25 cellular contexts compared by ENCODE assay signal in genomic region chr17:57475786-57476185, GRCh38.
DNase-seq lines count a peak whose midpoint lies in the region; ATAC-seq, FAIRE-seq and TF ChIP-seq lines count a peak whose summit lies in the region.
"Had no signal": no experiment of that assay in that cellular context is flagged by ENCODE, and none has a peak within 500 bp of the region (broad histone marks: within the 10 kb centered on the region; RNA-seq: fewer than 3 reads in every experiment).

No MANE protein-coding gene starts in this region.

- H3K27ac Mint-ChIP-seq in activated T-helper 1 cell treated with anti-CD3 and anti-CD28 coated beads, Interleukin-12 subunit alpha, Interleukin-12 subunit beta, Interleukin-2, Interleukin-4 antibody, amounts not matched to agents 30 ng/mL and 10 ng/mL and 1 ng/mL, durations not matched to agents 14 hours and 24 hours and 36 hours = peak overlapping the region; percentile 11
- peak overlapping the region; percentile 81 for H3K27ac Mint-ChIP-seq in neural crest cell (ENCODE audit: unreplicated experiment)
- H3K27ac Mint-ChIP-seq: activated CD8-positive, alpha-beta memory T cell treated with anti-CD3 and anti-CD28 coated beads, Interleukin-2, amount 10 ng/mL, durations not matched to agents 7 days and 5 days; natural killer cell treated with Interleukin-12 subunit alpha and Interleukin-12 subunit beta and Interleukin-15 and Interleukin-18, amount 100 ng/mL, for 72 hours had no signal

- FAIRE-seq in kidney (lab: Jason Lieb, UNC) = no peak
- FAIRE-seq: A549 had no signal

- H3K4me3 Mint-ChIP-seq in activated T-helper 1 cell treated with anti-CD3 and anti-CD28 coated beads, Interleukin-12 subunit alpha, Interleukin-12 subunit beta, Interleukin-2, Interleukin-4 antibody, amounts not matched to agents 30 ng/mL and 10 ng/mL and 1 ng/mL, durations not matched to agents 14 hours and 24 hours and 36 hours = no peak overlapping the region
- peak overlapping the region; percentile 42 for H3K4me3 Mint-ChIP-seq in neural crest cell
- H3K4me3 Mint-ChIP-seq: activated CD8-positive, alpha-beta memory T cell treated with anti-CD3 and anti-CD28 coated beads, Interleukin-2, amount 10 ng/mL, durations not matched to agents 7 days and 5 days; natural killer cell treated with Interleukin-12 subunit alpha and Interleukin-12 subunit beta and Interleukin-15 and Interleukin-18, amount 100 ng/mL, for 72 hours; stimulated activated naive CD8-positive, alpha-beta T cell treated with anti-CD3 and anti-CD28 coated beads, Interleukin-15, Interleukin-2, amounts not matched to agents 100 ng/mL and 50 ng/mL, for 24 hours had no signal

- H3K36me3 Mint-ChIP-seq in activated T-helper 1 cell treated with anti-CD3 and anti-CD28 coated beads, Interleukin-12 subunit alpha, Interleukin-12 subunit beta, Interleukin-2, Interleukin-4 antibody, amounts not matched to agents 30 ng/mL and 10 ng/mL and 1 ng/mL, durations not matched to agents 14 hours and 24 hours and 36 hours (ENCODE audit: low read depth) = peaks cover 22% of the 10 kb centered on the region
- H3K36me3 Mint-ChIP-seq in neural crest cell (ENCODE audit: low read depth) = peaks cover 3% of the 10 kb centered on the region
- H3K36me3 Mint-ChIP-seq: natural killer cell treated with Interleukin-12 subunit alpha and Interleukin-12 subunit beta and Interleukin-15 and Interleukin-18, amount 100 ng/mL, for 72 hours had no signal

- TF ChIP-seq CTCF in fibroblast of pulmonary artery (IDR thresholded peaks at IDR 0.05; ENCODE audit: low read length, missing control alignments) (no peak), neural crest cell (conservative IDR thresholded peaks at IDR 0.05) (no peak), kidney (IDR thresholded peaks at IDR 0.05; ENCODE audit: borderline replicate concordance, extremely low read depth, insufficient read depth) (no peak)

- H3K4me3 ChIP-seq in BLaER1 treated with 17β-estradiol and CSF1 and Interleukin-3, amounts not matched to agents 10 nM and 100 nM = no peak overlapping the region
- H3K4me3 ChIP-seq in fibroblast of pulmonary artery (replicated peaks; ENCODE audit: low read depth, low read length) (no peak overlapping the region), kidney (ENCODE audit: low read length in 2 of 2) (no peak overlapping the region)
- H3K4me3 ChIP-seq: A549, esophagus muscularis mucosa, upper lobe of right lung had no signal

- H3K36me3 ChIP-seq in BLaER1 treated with 17β-estradiol and CSF1 and Interleukin-3, amounts not matched to agents 10 nM and 100 nM = peaks cover 0 to 69% (median 12%) of the 10 kb centered on the region in 11 experiments; a peak in 11 of 22 replicates
- H3K36me3 ChIP-seq in kidney (ENCODE audit: control insufficient read depth in 1 of 2, insufficient read depth in 2 of 2, low read length in 2 of 2) = no peaks in the 10 kb centered on the region
- H3K36me3 ChIP-seq: esophagus muscularis mucosa, upper lobe of right lung had no signal

- H3K4me2 ChIP-seq in BLaER1 treated with 17β-estradiol and CSF1 and Interleukin-3, amounts not matched to agents 10 nM and 100 nM = peak overlapping the region in 8 of 11 experiments; percentile 68 to 89 (median 86); a peak in 14 of 22 replicates
- H3K4me2 ChIP-seq: A549 had no signal

- ATAC-seq in HG02759 (IDR thresholded peaks at IDR 0.05; ENCODE audit: unreplicated experiment) = no peak
- ATAC-seq: A549; activated CD8-positive, alpha-beta memory T cell treated with anti-CD3 and anti-CD28 coated beads, Interleukin-2, amount 10 ng/mL, durations not matched to agents 7 days and 5 days; natural killer cell treated with Interleukin-12 subunit alpha and Interleukin-12 subunit beta and Interleukin-15 and Interleukin-18, amount 100 ng/mL, for 72 hours; upper lobe of right lung had no signal

- no peaks in the 10 kb centered on the region for H3K9me3 ChIP-seq in BLaER1 treated with 17β-estradiol and CSF1 and Interleukin-3, amounts not matched to agents 10 nM and 100 nM (replicated peaks in 1 of 11)
- H3K9me3 ChIP-seq in kidney (ENCODE audit: control insufficient read depth in 1 of 2, low read length in 2 of 2) = no peaks in the 10 kb centered on the region
- H3K9me3 ChIP-seq: A549, esophagus muscularis mucosa, upper lobe of right lung had no signal

- H3K27me3 ChIP-seq in BLaER1 treated with 17β-estradiol and CSF1 and Interleukin-3, amounts not matched to agents 10 nM and 100 nM = no peaks in the 10 kb centered on the region
- H3K27me3 ChIP-seq: esophagus muscularis mucosa, upper lobe of right lung had no signal

- intact Hi-C loops in activated T-helper 1 cell treated with anti-CD3 and anti-CD28 coated beads, Interleukin-12 subunit alpha, Interleukin-12 subunit beta, Interleukin-2, Interleukin-4 antibody, amounts not matched to agents 30 ng/mL and 10 ng/mL and 1 ng/mL, durations not matched to agents 14 hours and 24 hours and 36 hours (cut with micrococcal nuclease) = no loop called here
- intact Hi-C loops in kidney (cut with DNase I) = no loop called here

- peaks cover 29 to 100% (median 100%) of the 10 kb centered on the region in 10 experiments for H3K4me1 ChIP-seq in BLaER1 treated with 17β-estradiol and CSF1 and Interleukin-3, amounts not matched to agents 10 nM and 100 nM
- H3K4me1 ChIP-seq in kidney (ENCODE audit: control insufficient read depth in 1 of 2, insufficient read depth in 1 of 2, low read depth in 1 of 2, low read length in 2 of 2) = peaks cover 25 to 34% of the 10 kb centered on the region in 2 donors

- peaks cover 0 to 68% (median 5%) of the 10 kb centered on the region in 11 experiments; a peak in 6 of 22 replicates for H4K20me1 ChIP-seq in BLaER1 treated with 17β-estradiol and CSF1 and Interleukin-3, amounts not matched to agents 10 nM and 100 nM

- DNase-seq in activated T-helper 1 cell treated with anti-CD3 and anti-CD28 coated beads, Interleukin-12 subunit alpha, Interleukin-12 subunit beta, Interleukin-2, Interleukin-4 antibody, amounts not matched to agents 30 ng/mL and 10 ng/mL and 1 ng/mL, durations not matched to agents 14 hours and 24 hours and 36 hours (ENCODE audit: low spot score) = no peak
- DNase-seq in fibroblast of pulmonary artery (ENCODE audit: low read depth) = peak; percentile 32
- no peak for DNase-seq in neural crest cell (ENCODE audit: low read depth, low spot score)
- DNase-seq in SIG-M5 treated with dmso at 0.1 percent for 504 hours (lab: John Stamatoyannopoulos, UW; ENCODE audit: unreplicated experiment) = no peak
- DNase-seq in DMS153 (lab: John Stamatoyannopoulos, UW) = no peak
- DNase-seq in kidney = no peak
- DNase-seq: activated CD4-positive, alpha-beta T cell treated with anti-CD3 and anti-CD28 coated beads for 48 hours; activated CD8-positive, alpha-beta memory T cell treated with anti-CD3 and anti-CD28 coated beads, Interleukin-2, amount 10 ng/mL, durations not matched to agents 7 days and 5 days; amniotic stem cell; C1 segment of cervical spinal cord; effector CD4-positive, alpha-beta T cell; GDM1; NCI-H1694; NCI-H2227 treated with DMSO at 0.1 percent for 48 hours; NCI-H774; Right ventricle myocardium superior; stimulated activated CD4-positive, alpha-beta T cell treated with anti-CD3 and anti-CD28 coated beads, Interleukin-4, amount 100 ng/mL, for 1 hour; T-helper 1 cell; upper lobe of right lung had no signal

- peaks cover 15% of the 10 kb centered on the region for H3K4me1 Mint-ChIP-seq in activated T-helper 1 cell treated with anti-CD3 and anti-CD28 coated beads, Interleukin-12 subunit alpha, Interleukin-12 subunit beta, Interleukin-2, Interleukin-4 antibody, amounts not matched to agents 30 ng/mL and 10 ng/mL and 1 ng/mL, durations not matched to agents 14 hours and 24 hours and 36 hours (ENCODE audit: low read depth)
- H3K4me1 Mint-ChIP-seq in neural crest cell = peaks cover 85% of the 10 kb centered on the region

- H3K9ac ChIP-seq in BLaER1 treated with 17β-estradiol and CSF1 and Interleukin-3, amounts not matched to agents 10 nM and 100 nM = peak overlapping the region in 2 of 11 experiments; percentile 2 to 15; a peak in 2 of 22 replicates
- H3K9ac ChIP-seq in kidney (ENCODE audit: low read length in 2 of 2) = no peak overlapping the region

- H3K9me3 Mint-ChIP-seq in activated T-helper 1 cell treated with anti-CD3 and anti-CD28 coated beads, Interleukin-12 subunit alpha, Interleukin-12 subunit beta, Interleukin-2, Interleukin-4 antibody, amounts not matched to agents 30 ng/mL and 10 ng/mL and 1 ng/mL, durations not matched to agents 14 hours and 24 hours and 36 hours = no peaks in the 10 kb centered on the region
- H3K9me3 Mint-ChIP-seq in neural crest cell = no peaks in the 10 kb centered on the region
- H3K9me3 Mint-ChIP-seq: natural killer cell treated with Interleukin-12 subunit alpha and Interleukin-12 subunit beta and Interleukin-15 and Interleukin-18, amount 100 ng/mL, for 72 hours; stimulated activated naive CD8-positive, alpha-beta T cell treated with anti-CD3 and anti-CD28 coated beads, Interleukin-15, Interleukin-2, amounts not matched to agents 100 ng/mL and 50 ng/mL, for 24 hours had no signal

- peak overlapping the region in 3 of 11 experiments; percentile 4 to 16 (median 14); a peak in 1 of 22 replicates for H3K27ac ChIP-seq in BLaER1 treated with 17β-estradiol and CSF1 and Interleukin-3, amounts not matched to agents 10 nM and 100 nM
- H3K27ac ChIP-seq in kidney (ENCODE audit: low read depth in 2 of 2, low read length in 2 of 2) = no peak overlapping the region
- H3K27ac ChIP-seq: A549, esophagus muscularis mucosa, upper lobe of right lung had no signal

- H3K27me3 Mint-ChIP-seq in activated T-helper 1 cell treated with anti-CD3 and anti-CD28 coated beads, Interleukin-12 subunit alpha, Interleukin-12 subunit beta, Interleukin-2, Interleukin-4 antibody, amounts not matched to agents 30 ng/mL and 10 ng/mL and 1 ng/mL, durations not matched to agents 14 hours and 24 hours and 36 hours (ENCODE audit: insufficient read depth) = no peaks in the 10 kb centered on the region
- no peaks in the 10 kb centered on the region for H3K27me3 Mint-ChIP-seq in neural crest cell (ENCODE audit: low read depth)
- H3K27me3 Mint-ChIP-seq: activated CD8-positive, alpha-beta memory T cell treated with anti-CD3 and anti-CD28 coated beads, Interleukin-2, amount 10 ng/mL, durations not matched to agents 7 days and 5 days; stimulated activated naive CD8-positive, alpha-beta T cell treated with anti-CD3 and anti-CD28 coated beads, Interleukin-15, Interleukin-2, amounts not matched to agents 100 ng/mL and 50 ng/mL, for 24 hours had no signal
